In the genomic region with DNA sequence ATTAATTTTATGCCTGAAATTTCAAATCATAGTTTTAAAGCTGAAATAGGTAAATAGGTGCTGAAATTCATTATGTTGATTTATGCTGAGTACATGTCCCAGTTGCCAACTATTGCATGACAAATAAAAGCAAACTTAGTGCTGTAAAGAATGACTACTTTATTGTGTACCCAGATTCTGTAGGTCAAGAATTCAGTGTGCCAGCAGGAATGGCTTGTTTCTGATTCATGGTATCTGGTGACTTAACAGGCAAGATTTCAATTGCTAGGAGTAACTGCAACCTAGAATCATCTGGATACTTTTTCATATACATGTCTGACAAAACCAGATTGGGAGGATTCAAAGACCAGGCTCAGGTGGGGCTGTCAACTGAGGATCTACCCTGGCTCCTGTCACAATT, we compare ENCODE assay signal across 1 cellular context.
TF ChIP-seq lines count a peak whose summit lies in the region.

No MANE protein-coding gene starts in this region.

TF ChIP-seq in IMR-90, 13 proteins besides CTCF, POLR2A, EP300 and RAD21:
- TF ChIP-seq, protein P1, sequence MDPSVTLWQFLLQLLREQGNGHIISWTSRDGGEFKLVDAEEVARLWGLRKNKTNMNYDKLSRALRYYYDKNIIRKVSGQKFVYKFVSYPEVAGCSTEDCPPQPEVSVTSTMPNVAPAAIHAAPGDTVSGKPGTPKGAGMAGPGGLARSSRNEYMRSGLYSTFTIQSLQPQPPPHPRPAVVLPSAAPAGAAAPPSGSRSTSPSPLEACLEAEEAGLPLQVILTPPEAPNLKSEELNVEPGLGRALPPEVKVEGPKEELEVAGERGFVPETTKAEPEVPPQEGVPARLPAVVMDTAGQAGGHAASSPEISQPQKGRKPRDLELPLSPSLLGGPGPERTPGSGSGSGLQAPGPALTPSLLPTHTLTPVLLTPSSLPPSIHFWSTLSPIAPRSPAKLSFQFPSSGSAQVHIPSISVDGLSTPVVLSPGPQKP (IDR thresholded peaks at IDR 0.05; ENCODE audit: borderline replicate concordance, low read depth, low read length): no peak
- TF ChIP-seq CEBPB (IDR thresholded peaks at IDR 0.05; ENCODE audit: low read depth, low read length) (no peak), MAFK (IDR thresholded peaks at IDR 0.05; ENCODE audit: low read depth, low read length) (no peak), BHLHE40 (IDR thresholded peaks at IDR 0.05; ENCODE audit: low read depth, low read length) (no peak), NFE2L2 (IDR thresholded peaks at IDR 0.05; ENCODE audit: low read depth, low read length) (no peak), MAZ (IDR thresholded peaks at IDR 0.05; ENCODE audit: borderline replicate concordance, low read depth, low read length) (no peak), SMC3 (IDR thresholded peaks at IDR 0.05; ENCODE audit: low read depth, low read length) (no peak), RCOR1 (IDR thresholded peaks at IDR 0.05; ENCODE audit: insufficient replicate concordance, low read length) (no peak), CHD1 (IDR thresholded peaks at IDR 0.05; ENCODE audit: low read depth, low read length) (no peak), RFX5 (IDR thresholded peaks at IDR 0.05; ENCODE audit: low read depth, low read length) (no peak)
